9 cellular contexts compared by ENCODE assay signal in genomic region chrX:43556207-43556606, GRCh38.
"Had no signal": no experiment of that assay in that cellular context is flagged by ENCODE, and none has a peak within 500 bp of the region (broad histone marks: within the 10 kb centered on the region; RNA-seq: fewer than 3 reads in every experiment).

No MANE protein-coding gene starts in this region.

- H3K4me3 Mint-ChIP-seq: activated T-helper 1 cell treated with anti-CD3 and anti-CD28 coated beads, Interleukin-12 subunit alpha, Interleukin-12 subunit beta, Interleukin-2, Interleukin-4 antibody, amounts not matched to agents 30 ng/mL and 10 ng/mL and 1 ng/mL, durations not matched to agents 14 hours and 24 hours and 36 hours; memory B cell; nephron had no signal

- H3K27ac ChIP-seq: tibial artery had no signal

- H3K27me3 Mint-ChIP-seq: memory B cell had no signal

- H3K9me3 Mint-ChIP-seq: activated T-helper 1 cell treated with anti-CD3 and anti-CD28 coated beads, Interleukin-12 subunit alpha, Interleukin-12 subunit beta, Interleukin-2, Interleukin-4 antibody, amounts not matched to agents 30 ng/mL and 10 ng/mL and 1 ng/mL, durations not matched to agents 14 hours and 24 hours and 36 hours; memory B cell; nephron had no signal

- H3K9me3 ChIP-seq: tibial artery had no signal

- H3K27me3 ChIP-seq: tibial artery had no signal

- DNase-seq: activated CD4-positive, alpha-beta T cell treated with anti-CD3 and anti-CD28 coated beads for 48 hours; activated naive CD4-positive, alpha-beta T cell; aorta; kidney; stimulated activated CD4-positive, alpha-beta T cell treated with anti-CD3 and anti-CD28 coated beads, Interleukin-4, amount 100 ng/mL, for 4 hours; tibial artery had no signal

- H3K4me3 ChIP-seq: tibial artery had no signal

- H3K36me3 ChIP-seq: tibial artery had no signal

- H3K27ac Mint-ChIP-seq: activated T-helper 1 cell treated with anti-CD3 and anti-CD28 coated beads, Interleukin-12 subunit alpha, Interleukin-12 subunit beta, Interleukin-2, Interleukin-4 antibody, amounts not matched to agents 30 ng/mL and 10 ng/mL and 1 ng/mL, durations not matched to agents 14 hours and 24 hours and 36 hours; memory B cell; nephron had no signal
